Comparison of ENCODE assay signal across 1 cellular context in the genomic region with DNA sequence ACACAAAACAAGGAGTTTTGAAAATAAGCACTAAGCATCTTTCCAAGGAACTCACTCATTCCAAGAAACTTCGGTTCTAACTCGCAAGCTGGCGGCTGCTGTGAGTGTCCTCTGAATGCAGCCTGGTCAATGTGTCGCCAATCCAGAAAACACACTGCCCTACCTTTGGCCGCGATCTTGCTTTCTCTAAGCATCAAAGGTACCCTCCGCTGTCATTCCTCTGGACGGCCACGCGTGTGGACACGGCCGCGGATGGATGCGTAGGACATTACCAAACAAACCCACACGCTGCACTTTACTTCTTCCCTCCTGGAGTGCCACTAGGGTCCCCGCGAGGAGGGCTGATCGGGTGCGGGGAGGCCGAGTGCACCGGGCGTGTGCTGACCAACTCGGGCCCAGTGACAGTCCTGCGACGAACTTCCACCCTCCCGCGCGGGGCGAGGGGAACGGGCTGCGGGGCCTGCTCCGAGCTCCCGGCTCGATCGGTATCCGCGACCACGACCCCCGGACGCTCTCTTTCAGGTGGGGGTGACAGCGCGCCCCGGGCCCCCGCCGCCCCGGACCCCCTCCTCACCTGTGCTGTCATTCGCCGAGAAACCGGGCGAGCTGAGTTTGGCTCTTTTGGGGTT.
TF ChIP-seq lines count a peak whose summit lies in the region.

No MANE protein-coding gene starts in this region.

TF ChIP-seq in K562, 482 proteins besides CTCF, POLR2A, EP300 and RAD21 (continued from another document and continues in another):
- TF ChIP-seq, protein P1, sequence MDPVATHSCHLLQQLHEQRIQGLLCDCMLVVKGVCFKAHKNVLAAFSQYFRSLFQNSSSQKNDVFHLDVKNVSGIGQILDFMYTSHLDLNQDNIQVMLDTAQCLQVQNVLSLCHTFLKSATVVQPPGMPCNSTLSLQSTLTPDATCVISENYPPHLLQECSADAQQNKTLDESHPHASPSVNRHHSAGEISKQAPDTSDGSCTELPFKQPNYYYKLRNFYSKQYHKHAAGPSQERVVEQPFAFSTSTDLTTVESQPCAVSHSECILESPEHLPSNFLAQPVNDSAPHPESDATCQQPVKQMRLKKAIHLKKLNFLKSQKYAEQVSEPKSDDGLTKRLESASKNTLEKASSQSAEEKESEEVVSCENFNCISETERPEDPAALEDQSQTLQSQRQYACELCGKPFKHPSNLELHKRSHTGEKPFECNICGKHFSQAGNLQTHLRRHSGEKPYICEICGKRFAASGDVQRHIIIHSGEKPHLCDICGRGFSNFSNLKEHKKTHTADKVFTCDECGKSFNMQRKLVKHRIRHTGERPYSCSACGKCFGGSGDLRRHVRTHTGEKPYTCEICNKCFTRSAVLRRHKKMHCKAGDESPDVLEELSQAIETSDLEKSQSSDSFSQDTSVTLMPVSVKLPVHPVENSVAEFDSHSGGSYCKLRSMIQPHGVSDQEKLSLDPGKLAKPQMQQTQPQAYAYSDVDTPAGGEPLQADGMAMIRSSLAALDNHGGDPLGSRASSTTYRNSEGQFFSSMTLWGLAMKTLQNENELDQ (CRISPR knock-in tag; IDR thresholded peaks at IDR 0.05; ENCODE audit: borderline replicate concordance), result no peak
- TF ChIP-seq FOXK1 (CRISPR knock-in tag; IDR thresholded peaks at IDR 0.05; ENCODE audit: borderline replicate concordance) (no peak), NR3C1 (CRISPR knock-in tag; IDR thresholded peaks at IDR 0.05) (no peak), CAMTA2 (CRISPR knock-in tag; conservative IDR thresholded peaks at IDR 0.05) (no peak), ZBTB8A (IDR thresholded peaks at IDR 0.05; ENCODE audit: partially characterized antibody) (no peak), TGIF2 (CRISPR knock-in tag; IDR thresholded peaks at IDR 0.05) (no peak), RBFOX2 (IDR thresholded peaks at IDR 0.05; ENCODE audit: low read depth, low read length) (peak; percentile 47), PHB2 (IDR thresholded peaks at IDR 0.05; ENCODE audit: low read depth) (no peak), PHF8 (IDR thresholded peaks at IDR 0.05; ENCODE audit: borderline replicate concordance, low read length) (peak; percentile 20; the same call in 1 of the 2 replicates), HDAC1 (IDR thresholded peaks at IDR 0.05) (peak in 1 of 2 experiments; percentile 71; a peak in 2 of 4 replicates), SMARCC2 (IDR thresholded peaks at IDR 0.05; ENCODE audit: low read depth) (no peak), CHCHD3 (CRISPR knock-in tag; IDR thresholded peaks at IDR 0.05) (no peak), ZZZ3 (IDR thresholded peaks at IDR 0.05) (no peak), SAP30 (IDR thresholded peaks at IDR 0.05; ENCODE audit: borderline replicate concordance, insufficient read depth, low read depth, low read length, poor library complexity, severe bottlenecking) (peak; percentile 53), SNIP1 (IDR thresholded peaks at IDR 0.05; ENCODE audit: low read depth) (no peak), NCOA6 (IDR thresholded peaks at IDR 0.05) (no peak), NFE2 (IDR thresholded peaks at IDR 0.05; ENCODE audit: low read depth) (no peak), NBN (IDR thresholded peaks at IDR 0.05; ENCODE audit: low read depth) (no peak), BRCA1 (IDR thresholded peaks at IDR 0.05) (no peak), BRCA1 (CRISPR knock-in tag; IDR thresholded peaks at IDR 0.05) (no peak), YY1 (IDR thresholded peaks at IDR 0.05; ENCODE audit: borderline replicate concordance in 1 of 3, control insufficient read depth in 1 of 3, extremely low read depth in 1 of 3, insufficient read depth in 3 of 3, insufficient read length in 1 of 3, insufficient replicate concordance in 2 of 3, low read depth in 1 of 3, low read length in 2 of 3) (no peak), ZNF696 (CRISPR knock-in tag; conservative IDR thresholded peaks at IDR 0.05) (no peak), ZNF57 (CRISPR knock-in tag; IDR thresholded peaks at IDR 0.05) (no peak), POLR2B (IDR thresholded peaks at IDR 0.05; ENCODE audit: low read depth, partially characterized antibody) (no peak), RBBP5 (IDR thresholded peaks at IDR 0.05; ENCODE audit: borderline replicate concordance, insufficient read depth, low read length, poor library complexity, severe bottlenecking) (peak; percentile 58), XRCC5 (IDR thresholded peaks at IDR 0.05; ENCODE audit: low read depth, low read length) (no peak), SRSF3 (IDR thresholded peaks at IDR 0.05; ENCODE audit: insufficient read depth, low read length) (no peak), ZNF134 (CRISPR knock-in tag; conservative IDR thresholded peaks at IDR 0.05) (no peak), SAFB (IDR thresholded peaks at IDR 0.05; ENCODE audit: borderline replicate concordance, low read depth, low read length) (0 out of 2 replicates have a peak, but pooled peaks have one; percentile 17), ATF1 (CRISPR knock-in tag; IDR thresholded peaks at IDR 0.05) (no peak), ATF1 (tag; IDR thresholded peaks at IDR 0.05) (peak; percentile 15; the same call in 1 of the 2 replicates), ZFX (CRISPR knock-in tag; IDR thresholded peaks at IDR 0.05) (peak; percentile 42), TEAD1 (CRISPR knock-in tag; IDR thresholded peaks at IDR 0.05) (no peak; a peak in 1 of 4 replicates), CXXC5 (CRISPR knock-in tag; IDR thresholded peaks at IDR 0.05) (no peak), ZNF445 (CRISPR knock-in tag; IDR thresholded peaks at IDR 0.05; ENCODE audit: low read depth) (no peak), CREB1 (IDR thresholded peaks at IDR 0.05) (no peak), CREB1 (CRISPR knock-in tag; IDR thresholded peaks at IDR 0.05) (no peak), HMG20A (CRISPR knock-in tag; conservative IDR thresholded peaks at IDR 0.05) (no peak), ZNF41 (CRISPR knock-in tag; conservative IDR thresholded peaks at IDR 0.05) (no peak), DPF2 (IDR thresholded peaks at IDR 0.05) (no peak), NFYB (IDR thresholded peaks at IDR 0.05; ENCODE audit: extremely low read depth, insufficient read length) (no peak)
- TF ChIP-seq, protein P2, sequence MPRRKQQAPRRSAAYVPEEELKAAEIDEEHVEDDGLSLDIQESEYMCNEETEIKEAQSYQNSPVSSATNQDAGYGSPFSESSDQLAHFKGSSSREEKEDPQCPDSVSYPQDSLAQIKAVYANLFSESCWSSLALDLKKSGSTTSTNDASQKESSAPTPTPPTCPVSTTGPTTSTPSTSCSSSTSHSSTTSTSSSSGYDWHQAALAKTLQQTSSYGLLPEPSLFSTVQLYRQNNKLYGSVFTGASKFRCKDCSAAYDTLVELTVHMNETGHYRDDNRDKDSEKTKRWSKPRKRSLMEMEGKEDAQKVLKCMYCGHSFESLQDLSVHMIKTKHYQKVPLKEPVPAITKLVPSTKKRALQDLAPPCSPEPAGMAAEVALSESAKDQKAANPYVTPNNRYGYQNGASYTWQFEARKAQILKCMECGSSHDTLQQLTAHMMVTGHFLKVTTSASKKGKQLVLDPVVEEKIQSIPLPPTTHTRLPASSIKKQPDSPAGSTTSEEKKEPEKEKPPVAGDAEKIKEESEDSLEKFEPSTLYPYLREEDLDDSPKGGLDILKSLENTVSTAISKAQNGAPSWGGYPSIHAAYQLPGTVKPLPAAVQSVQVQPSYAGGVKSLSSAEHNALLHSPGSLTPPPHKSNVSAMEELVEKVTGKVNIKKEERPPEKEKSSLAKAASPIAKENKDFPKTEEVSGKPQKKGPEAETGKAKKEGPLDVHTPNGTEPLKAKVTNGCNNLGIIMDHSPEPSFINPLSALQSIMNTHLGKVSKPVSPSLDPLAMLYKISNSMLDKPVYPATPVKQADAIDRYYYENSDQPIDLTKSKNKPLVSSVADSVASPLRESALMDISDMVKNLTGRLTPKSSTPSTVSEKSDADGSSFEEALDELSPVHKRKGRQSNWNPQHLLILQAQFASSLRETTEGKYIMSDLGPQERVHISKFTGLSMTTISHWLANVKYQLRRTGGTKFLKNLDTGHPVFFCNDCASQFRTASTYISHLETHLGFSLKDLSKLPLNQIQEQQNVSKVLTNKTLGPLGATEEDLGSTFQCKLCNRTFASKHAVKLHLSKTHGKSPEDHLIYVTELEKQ (CRISPR knock-in tag; IDR thresholded peaks at IDR 0.05), result no peak
- TF ChIP-seq, protein P3, sequence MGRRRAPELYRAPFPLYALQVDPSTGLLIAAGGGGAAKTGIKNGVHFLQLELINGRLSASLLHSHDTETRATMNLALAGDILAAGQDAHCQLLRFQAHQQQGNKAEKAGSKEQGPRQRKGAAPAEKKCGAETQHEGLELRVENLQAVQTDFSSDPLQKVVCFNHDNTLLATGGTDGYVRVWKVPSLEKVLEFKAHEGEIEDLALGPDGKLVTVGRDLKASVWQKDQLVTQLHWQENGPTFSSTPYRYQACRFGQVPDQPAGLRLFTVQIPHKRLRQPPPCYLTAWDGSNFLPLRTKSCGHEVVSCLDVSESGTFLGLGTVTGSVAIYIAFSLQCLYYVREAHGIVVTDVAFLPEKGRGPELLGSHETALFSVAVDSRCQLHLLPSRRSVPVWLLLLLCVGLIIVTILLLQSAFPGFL (CRISPR knock-in tag; IDR thresholded peaks at IDR 0.05), result no peak
- TF ChIP-seq, protein P4, sequence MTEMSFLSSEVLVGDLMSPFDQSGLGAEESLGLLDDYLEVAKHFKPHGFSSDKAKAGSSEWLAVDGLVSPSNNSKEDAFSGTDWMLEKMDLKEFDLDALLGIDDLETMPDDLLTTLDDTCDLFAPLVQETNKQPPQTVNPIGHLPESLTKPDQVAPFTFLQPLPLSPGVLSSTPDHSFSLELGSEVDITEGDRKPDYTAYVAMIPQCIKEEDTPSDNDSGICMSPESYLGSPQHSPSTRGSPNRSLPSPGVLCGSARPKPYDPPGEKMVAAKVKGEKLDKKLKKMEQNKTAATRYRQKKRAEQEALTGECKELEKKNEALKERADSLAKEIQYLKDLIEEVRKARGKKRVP (CRISPR knock-in tag; IDR thresholded peaks at IDR 0.05), result no peak
- TF ChIP-seq, protein P5, sequence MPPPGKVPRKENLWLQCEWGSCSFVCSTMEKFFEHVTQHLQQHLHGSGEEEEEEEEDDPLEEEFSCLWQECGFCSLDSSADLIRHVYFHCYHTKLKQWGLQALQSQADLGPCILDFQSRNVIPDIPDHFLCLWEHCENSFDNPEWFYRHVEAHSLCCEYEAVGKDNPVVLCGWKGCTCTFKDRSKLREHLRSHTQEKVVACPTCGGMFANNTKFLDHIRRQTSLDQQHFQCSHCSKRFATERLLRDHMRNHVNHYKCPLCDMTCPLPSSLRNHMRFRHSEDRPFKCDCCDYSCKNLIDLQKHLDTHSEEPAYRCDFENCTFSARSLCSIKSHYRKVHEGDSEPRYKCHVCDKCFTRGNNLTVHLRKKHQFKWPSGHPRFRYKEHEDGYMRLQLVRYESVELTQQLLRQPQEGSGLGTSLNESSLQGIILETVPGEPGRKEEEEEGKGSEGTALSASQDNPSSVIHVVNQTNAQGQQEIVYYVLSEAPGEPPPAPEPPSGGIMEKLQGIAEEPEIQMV (tag; conservative IDR thresholded peaks at IDR 0.05; ENCODE audit: low read depth), result no peak
- TF ChIP-seq, protein P6, sequence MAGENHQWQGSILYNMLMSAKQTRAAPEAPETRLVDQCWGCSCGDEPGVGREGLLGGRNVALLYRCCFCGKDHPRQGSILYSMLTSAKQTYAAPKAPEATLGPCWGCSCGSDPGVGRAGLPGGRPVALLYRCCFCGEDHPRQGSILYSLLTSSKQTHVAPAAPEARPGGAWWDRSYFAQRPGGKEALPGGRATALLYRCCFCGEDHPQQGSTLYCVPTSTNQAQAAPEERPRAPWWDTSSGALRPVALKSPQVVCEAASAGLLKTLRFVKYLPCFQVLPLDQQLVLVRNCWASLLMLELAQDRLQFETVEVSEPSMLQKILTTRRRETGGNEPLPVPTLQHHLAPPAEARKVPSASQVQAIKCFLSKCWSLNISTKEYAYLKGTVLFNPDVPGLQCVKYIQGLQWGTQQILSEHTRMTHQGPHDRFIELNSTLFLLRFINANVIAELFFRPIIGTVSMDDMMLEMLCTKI (IDR thresholded peaks at IDR 0.05; ENCODE audit: partially characterized antibody), result no peak
- TF ChIP-seq, protein P7, sequence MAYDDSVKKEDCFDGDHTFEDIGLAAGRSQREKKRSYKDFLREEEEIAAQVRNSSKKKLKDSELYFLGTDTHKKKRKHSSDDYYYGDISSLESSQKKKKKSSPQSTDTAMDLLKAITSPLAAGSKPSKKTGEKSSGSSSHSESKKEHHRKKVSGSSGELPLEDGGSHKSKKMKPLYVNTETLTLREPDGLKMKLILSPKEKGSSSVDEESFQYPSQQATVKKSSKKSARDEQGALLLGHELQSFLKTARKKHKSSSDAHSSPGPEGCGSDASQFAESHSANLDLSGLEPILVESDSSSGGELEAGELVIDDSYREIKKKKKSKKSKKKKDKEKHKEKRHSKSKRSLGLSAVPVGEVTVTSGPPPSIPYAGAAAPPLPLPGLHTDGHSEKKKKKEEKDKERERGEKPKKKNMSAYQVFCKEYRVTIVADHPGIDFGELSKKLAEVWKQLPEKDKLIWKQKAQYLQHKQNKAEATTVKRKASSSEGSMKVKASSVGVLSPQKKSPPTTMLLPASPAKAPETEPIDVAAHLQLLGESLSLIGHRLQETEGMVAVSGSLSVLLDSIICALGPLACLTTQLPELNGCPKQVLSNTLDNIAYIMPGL (CRISPR knock-in tag; IDR thresholded peaks at IDR 0.05), result 0 out of 2 replicates have a peak, but pooled peaks have one; percentile 60
- TF ChIP-seq, protein P8, sequence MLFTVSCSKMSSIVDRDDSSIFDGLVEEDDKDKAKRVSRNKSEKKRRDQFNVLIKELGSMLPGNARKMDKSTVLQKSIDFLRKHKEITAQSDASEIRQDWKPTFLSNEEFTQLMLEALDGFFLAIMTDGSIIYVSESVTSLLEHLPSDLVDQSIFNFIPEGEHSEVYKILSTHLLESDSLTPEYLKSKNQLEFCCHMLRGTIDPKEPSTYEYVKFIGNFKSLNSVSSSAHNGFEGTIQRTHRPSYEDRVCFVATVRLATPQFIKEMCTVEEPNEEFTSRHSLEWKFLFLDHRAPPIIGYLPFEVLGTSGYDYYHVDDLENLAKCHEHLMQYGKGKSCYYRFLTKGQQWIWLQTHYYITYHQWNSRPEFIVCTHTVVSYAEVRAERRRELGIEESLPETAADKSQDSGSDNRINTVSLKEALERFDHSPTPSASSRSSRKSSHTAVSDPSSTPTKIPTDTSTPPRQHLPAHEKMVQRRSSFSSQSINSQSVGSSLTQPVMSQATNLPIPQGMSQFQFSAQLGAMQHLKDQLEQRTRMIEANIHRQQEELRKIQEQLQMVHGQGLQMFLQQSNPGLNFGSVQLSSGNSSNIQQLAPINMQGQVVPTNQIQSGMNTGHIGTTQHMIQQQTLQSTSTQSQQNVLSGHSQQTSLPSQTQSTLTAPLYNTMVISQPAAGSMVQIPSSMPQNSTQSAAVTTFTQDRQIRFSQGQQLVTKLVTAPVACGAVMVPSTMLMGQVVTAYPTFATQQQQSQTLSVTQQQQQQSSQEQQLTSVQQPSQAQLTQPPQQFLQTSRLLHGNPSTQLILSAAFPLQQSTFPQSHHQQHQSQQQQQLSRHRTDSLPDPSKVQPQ (CRISPR knock-in tag; IDR thresholded peaks at IDR 0.05; ENCODE audit: borderline replicate concordance), result no peak
- TF ChIP-seq, protein P9, sequence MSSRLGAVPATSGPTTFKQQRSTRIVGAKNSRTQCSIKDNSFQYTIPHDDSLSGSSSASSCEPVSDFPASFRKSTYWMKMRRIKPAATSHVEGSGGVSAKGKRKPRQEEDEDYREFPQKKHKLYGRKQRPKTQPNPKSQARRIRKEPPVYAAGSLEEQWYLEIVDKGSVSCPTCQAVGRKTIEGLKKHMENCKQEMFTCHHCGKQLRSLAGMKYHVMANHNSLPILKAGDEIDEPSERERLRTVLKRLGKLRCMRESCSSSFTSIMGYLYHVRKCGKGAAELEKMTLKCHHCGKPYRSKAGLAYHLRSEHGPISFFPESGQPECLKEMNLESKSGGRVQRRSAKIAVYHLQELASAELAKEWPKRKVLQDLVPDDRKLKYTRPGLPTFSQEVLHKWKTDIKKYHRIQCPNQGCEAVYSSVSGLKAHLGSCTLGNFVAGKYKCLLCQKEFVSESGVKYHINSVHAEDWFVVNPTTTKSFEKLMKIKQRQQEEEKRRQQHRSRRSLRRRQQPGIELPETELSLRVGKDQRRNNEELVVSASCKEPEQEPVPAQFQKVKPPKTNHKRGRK (tag; IDR thresholded peaks at IDR 0.05), result no peak
